Comparison of ENCODE assay signal across 1 cellular context in genomic region chr14:74935340-74935640, GRCh38.
TF ChIP-seq lines count a peak whose summit lies in the region.

No MANE protein-coding gene starts in this region.

TF ChIP-seq in GM12878, 131 proteins besides CTCF, POLR2A, EP300 and RAD21:
- TF ChIP-seq ETV6 (conservative IDR thresholded peaks at IDR 0.05 in 1 of 2, IDR thresholded peaks at IDR 0.05 in 1 of 2; ENCODE audit: borderline replicate concordance in 1 of 2, low read depth in 1 of 2) (no peak), ATF7 (IDR thresholded peaks at IDR 0.05; ENCODE audit: low read depth) (no peak), PKNOX1 (IDR thresholded peaks at IDR 0.05) (no peak), PBX3 (IDR thresholded peaks at IDR 0.05; ENCODE audit: insufficient replicate concordance, low read depth, low read length) (no peak), JUND (IDR thresholded peaks at IDR 0.05; ENCODE audit: low read depth, low read length) (no peak), CUX1 (IDR thresholded peaks at IDR 0.05; ENCODE audit: insufficient replicate concordance, low read depth, low read length) (no peak), BRCA1 (IDR thresholded peaks at IDR 0.05; ENCODE audit: low read depth, low read length) (no peak), ZSCAN29 (IDR thresholded peaks at IDR 0.05) (no peak), CBX3 (IDR thresholded peaks at IDR 0.05; ENCODE audit: borderline replicate concordance, low read depth) (no peak), MAX (IDR thresholded peaks at IDR 0.05; ENCODE audit: low read depth, low read length) (no peak), CREB1 (IDR thresholded peaks at IDR 0.05; ENCODE audit: low read depth) (no peak), MEF2B (IDR thresholded peaks at IDR 0.05; ENCODE audit: partially characterized antibody, poor library complexity, severe bottlenecking) (no peak)
